13 cellular contexts compared by ENCODE assay signal in the genomic region with DNA sequence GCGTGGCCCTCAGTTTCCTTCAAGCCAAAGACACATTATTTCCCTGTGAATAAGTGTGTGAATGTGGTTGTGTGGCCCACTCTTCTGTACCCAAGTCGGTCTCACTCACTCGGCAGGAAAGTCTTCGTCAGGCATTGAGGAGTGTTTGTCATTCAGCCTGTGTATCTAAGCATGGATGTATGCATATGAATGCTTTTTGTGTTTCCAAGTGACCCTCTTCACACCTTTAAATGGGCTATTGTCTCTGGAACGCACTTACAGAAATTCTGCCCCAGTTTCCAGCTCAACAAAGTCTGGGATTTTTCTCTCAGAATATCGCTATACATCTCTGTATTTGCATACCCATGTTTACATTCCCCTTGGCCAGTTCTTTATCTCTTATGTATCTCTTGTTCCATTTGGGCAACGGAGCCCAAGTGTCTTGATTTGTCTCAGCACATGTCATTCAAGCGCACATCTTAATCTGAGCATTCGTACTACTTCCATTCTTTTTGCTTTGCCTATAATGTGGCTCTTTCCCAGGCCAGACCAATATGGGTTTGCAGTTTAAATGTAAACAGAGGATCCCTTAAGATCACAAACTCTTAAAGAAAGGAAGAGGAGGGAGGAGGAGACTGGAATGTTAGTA. TPM values are rescaled to one million over a fixed set of nuclear protein-coding genes. Genes with fewer than 3 reads are reported as not detected.
DNase-seq lines count a peak whose midpoint lies in the region; ATAC-seq and TF ChIP-seq lines count a peak whose summit lies in the region.
"Had no signal": no experiment of that assay in that cellular context is flagged by ENCODE, and none has a peak within 500 bp of the region (broad histone marks: within the 10 kb centered on the region; RNA-seq: fewer than 3 reads in every experiment).

No MANE protein-coding gene starts in this region.

- H3K4me2 ChIP-seq in osteoblast (ENCODE audit: insufficient read depth, low read length), result no peak overlapping the region

- peaks cover 34% of the 10 kb centered on the region for H4K20me1 ChIP-seq in osteoblast (ENCODE audit: insufficient read depth, low read length)

- no peaks in the 10 kb centered on the region for H3K9me3 ChIP-seq in endodermal cell (ENCODE audit: control insufficient read depth, low read length)
- no peaks in the 10 kb centered on the region for H3K9me3 ChIP-seq in osteoblast (ENCODE audit: low read depth, low read length)
- H3K9me3 ChIP-seq: esophagus muscularis mucosa had no signal

- peak overlapping the region; percentile 28 for H3K4me3 Mint-ChIP-seq in activated CD8-positive, alpha-beta memory T cell treated with anti-CD3 and anti-CD28 coated beads, Interleukin-2, amount 10 ng/mL, durations not matched to agents 7 days and 5 days
- peak overlapping the region; percentile 74 for H3K4me3 Mint-ChIP-seq in endodermal cell

- CTCF ChIA-PET in activated CD8-positive, alpha-beta memory T cell treated with anti-CD3 and anti-CD28 coated beads, Interleukin-2, amount 10 ng/mL, durations not matched to agents 7 days and 5 days (lab: Charles Lee), result interaction anchor here (1.1 kb wide), 1 partner anchor 279 kb away, joined by 3 read pairs; no protein-coding TSS in a partner anchor

- H3K79me2 ChIP-seq in osteoblast (ENCODE audit: insufficient read depth, low read length), result peaks cover 69% of the 10 kb centered on the region

- no peak overlapping the region for H3K27ac ChIP-seq in endodermal cell (ENCODE audit: low read depth, low read length)
- H3K27ac ChIP-seq in osteoblast (ENCODE audit: low read depth, low read length), result no peak overlapping the region

- peaks cover 41% of the 10 kb centered on the region for H3K4me1 Mint-ChIP-seq in activated CD8-positive, alpha-beta memory T cell treated with anti-CD3 and anti-CD28 coated beads, Interleukin-2, amount 10 ng/mL, durations not matched to agents 7 days and 5 days
- peaks cover 47% of the 10 kb centered on the region for H3K4me1 Mint-ChIP-seq in endodermal cell

- no peak overlapping the region for H3K27ac Mint-ChIP-seq in activated CD8-positive, alpha-beta memory T cell treated with anti-CD3 and anti-CD28 coated beads, Interleukin-2, amount 10 ng/mL, durations not matched to agents 7 days and 5 days
- peak overlapping the region; percentile 84 for H3K27ac Mint-ChIP-seq in endodermal cell

- peaks cover 9% of the 10 kb centered on the region for H3K36me3 Mint-ChIP-seq in activated CD8-positive, alpha-beta memory T cell treated with anti-CD3 and anti-CD28 coated beads, Interleukin-2, amount 10 ng/mL, durations not matched to agents 7 days and 5 days
- H3K36me3 Mint-ChIP-seq in endodermal cell (ENCODE audit: low read depth), result no peaks in the 10 kb centered on the region

- H3K9ac ChIP-seq in endodermal cell (ENCODE audit: extremely low read depth, low read length, poor library complexity, severe bottlenecking), result no peak overlapping the region

- no peaks in the 10 kb centered on the region for H3K27me3 Mint-ChIP-seq in activated CD8-positive, alpha-beta memory T cell treated with anti-CD3 and anti-CD28 coated beads, Interleukin-2, amount 10 ng/mL, durations not matched to agents 7 days and 5 days
- peaks cover 64% of the 10 kb centered on the region for H3K27me3 Mint-ChIP-seq in endodermal cell (ENCODE audit: insufficient read depth)

- no peak for DNase-seq in activated CD8-positive, alpha-beta memory T cell treated with anti-CD3 and anti-CD28 coated beads, Interleukin-2, amount 10 ng/mL, durations not matched to agents 7 days and 5 days
- DNase-seq in activated CD8-positive, alpha-beta memory T cell treated with anti-CD3 and anti-CD28 coated beads for 24 hours, result no peak
- DNase-seq in NB4 (ENCODE audit: low read depth) (no peak), endodermal cell (peak; percentile 86), osteoblast (ENCODE audit: insufficient read length, low spot score, missing footprints) (peak; percentile 39), cerebellar nuclear complex (lab: John Stamatoyannopoulos, UW) (no peak)
- no peak for DNase-seq in stimulated activated CD4-positive, alpha-beta T cell treated with anti-CD3 and anti-CD28 coated beads, Interleukin-4, amount 100 ng/mL, for 4 hours
- DNase-seq: activated effector memory CD4-positive, alpha-beta T cell treated with Interleukin-2 at 50 U/mL for 16 hours; NCI-H1105; SHP77; small intestine had no signal

- TF ChIP-seq POLR2A in NB4 (IDR thresholded peaks at IDR 0.05; ENCODE audit: extremely low read depth, insufficient read length), result no peak

- no peak for TF ChIP-seq CTCF in NB4 (IDR thresholded peaks at IDR 0.05; ENCODE audit: low read depth, low read length)
- TF ChIP-seq CTCF in endodermal cell (conservative IDR thresholded peaks at IDR 0.05), result no peak
- no peak for TF ChIP-seq CTCF in osteoblast (IDR thresholded peaks at IDR 0.05; ENCODE audit: extremely low read depth, low read depth, low read length)

- ATAC-seq in activated CD8-positive, alpha-beta memory T cell treated with anti-CD3 and anti-CD28 coated beads, Interleukin-2, amount 10 ng/mL, durations not matched to agents 7 days and 5 days, result no peak
- no peak for ATAC-seq in HG02642 (IDR thresholded peaks at IDR 0.05; ENCODE audit: poor library complexity, unreplicated experiment)

- no peaks in the 10 kb centered on the region for H3K4me1 ChIP-seq in endodermal cell (ENCODE audit: control insufficient read depth, insufficient read depth, low read length)
- no peaks in the 10 kb centered on the region for H3K4me1 ChIP-seq in osteoblast (ENCODE audit: insufficient read depth, low read length)

- H3K27me3 ChIP-seq in endodermal cell (ENCODE audit: control insufficient read depth, insufficient read depth, low read length, poor library complexity, severe bottlenecking), result no peaks in the 10 kb centered on the region
- peaks cover 23% of the 10 kb centered on the region for H3K27me3 ChIP-seq in osteoblast (ENCODE audit: insufficient read depth, low read length)

- 0 to 14% methylated on average over 1 to 8 of the region's 9 CpGs for WGBS in endodermal cell (ENCODE audit: insufficient coverage in 1 of 2, insufficient read length in 1 of 2), 2 experiments

- no peaks in the 10 kb centered on the region for H3K36me3 ChIP-seq in endodermal cell (ENCODE audit: control insufficient read depth, insufficient read depth, low read length)
- H3K36me3 ChIP-seq in osteoblast (ENCODE audit: insufficient read depth, low read length), result no peaks in the 10 kb centered on the region
- H3K36me3 ChIP-seq: esophagus muscularis mucosa had no signal

- no peak overlapping the region for H2AFZ ChIP-seq in osteoblast (ENCODE audit: low read length)

- peak overlapping the region; percentile 7 for H3K4me3 ChIP-seq in NB4 (ENCODE audit: low read depth, low read length)
- H3K4me3 ChIP-seq in endodermal cell (ENCODE audit: low read length), result peak overlapping the region; percentile 87
- no peak overlapping the region for H3K4me3 ChIP-seq in osteoblast (ENCODE audit: insufficient read depth, low read length)

- H3K9me3 Mint-ChIP-seq in activated CD8-positive, alpha-beta memory T cell treated with anti-CD3 and anti-CD28 coated beads, Interleukin-2, amount 10 ng/mL, durations not matched to agents 7 days and 5 days (ENCODE audit: low read depth), result no peaks in the 10 kb centered on the region
- peaks cover 9% of the 10 kb centered on the region for H3K9me3 Mint-ChIP-seq in endodermal cell

RNA-seq across cellular contexts. Expression of gene BCOR, which starts 4.8 kb away (rescaled TPM):
- 10 to 100 TPM; 43.9 to 58.0 TPM for total RNA-seq in activated CD8-positive, alpha-beta memory T cell treated with anti-CD3 and anti-CD28 coated beads, Interleukin-2, amount 10 ng/mL, durations not matched to agents 7 days and 5 days
- total RNA-seq in endodermal cell, result 10 to 100 TPM; 31.3 to 37.9 TPM
- polyA plus RNA-seq in endodermal cell (2013, experiment 1 of 2), result 31.8 TPM
- 30.2 TPM for polyA plus RNA-seq in endodermal cell (2013, experiment 2 of 2)
- 14.7 and 14.8 TPM in 2 replicates for total RNA-seq in osteoblast

Comparison
In these comparisons a context has a peak if more than half of its experiments do, and no peak if none do; other contexts are left out.
1. DNase-seq: peak in endodermal cell (single experiment) and osteoblast (single experiment); none in activated CD8-positive, alpha-beta memory T cell treated with anti-CD3 and anti-CD28 coated beads, Interleukin-2, amount 10 ng/mL, durations not matched to agents 7 days and 5 days (single experiment), activated CD8-positive, alpha-beta memory T cell treated with anti-CD3 and anti-CD28 coated beads for 24 hours (single experiment), NB4 (single experiment), cerebellar nuclear complex (0 of 2) and stimulated activated CD4-positive, alpha-beta T cell treated with anti-CD3 and anti-CD28 coated beads, Interleukin-4, amount 100 ng/mL, for 4 hours (0 of 2).